24 cellular contexts compared by ENCODE assay signal in genomic region chr2:2799151-2799697, GRCh38.
"Had no signal": no experiment of that assay in that cellular context is flagged by ENCODE, and none has a peak within 500 bp of the region (broad histone marks: within the 10 kb centered on the region; RNA-seq: fewer than 3 reads in every experiment).

No MANE protein-coding gene starts in this region.

- H3K27me3 ChIP-seq: neural progenitor cell, neutrophil, right lobe of liver, tibial nerve, uterus had no signal

- H3K27ac ChIP-seq: heart left ventricle, lower lobe of right lung, neural progenitor cell, neutrophil, parathyroid adenoma, psoas muscle, right lobe of liver, tibial nerve, uterus had no signal

- H3K4me1 ChIP-seq: heart left ventricle, lower lobe of right lung, neural progenitor cell, parathyroid adenoma, psoas muscle, right lobe of liver, tibial nerve, uterus had no signal

- H3K4me3 ChIP-seq: heart left ventricle, lower lobe of right lung, neural progenitor cell, psoas muscle, right lobe of liver, smooth muscle cell, tibial nerve, uterus had no signal

- H3K9me3 ChIP-seq: lower lobe of right lung, neutrophil, right lobe of liver, uterus had no signal

- DNase-seq: heart left ventricle; hypothalamus; immature natural killer cell; lower lobe of right lung; mammary epithelial cell; mesenchymal stem cell; naive B cell; natural killer cell; nephron progenitor cell; occipital lobe; psoas muscle; right lobe of liver; stimulated activated CD4-positive, alpha-beta T cell treated with anti-CD3 and anti-CD28 coated beads, Interleukin-1b, Interleukin-23, amount 100 ng/mL, for 48 hours; stimulated activated CD4-positive, alpha-beta T cell treated with anti-CD3 and anti-CD28 coated beads, Interleukin-2, amount 100 ng/mL, for 48 hours; stimulated activated CD4-positive, alpha-beta T cell treated with anti-CD3 and anti-CD28 coated beads, Interleukin-4, amount 100 ng/mL, for 4 hours; stimulated activated CD8-positive, alpha-beta memory T cell treated with anti-CD3 and anti-CD28 coated beads, Interleukin-4, amount 100 ng/mL, for 48 hours; substantia nigra; uterus had no signal

- H3K36me3 ChIP-seq: heart left ventricle, lower lobe of right lung, neural progenitor cell, neutrophil, right lobe of liver, tibial nerve, uterus had no signal

- ATAC-seq: heart left ventricle; lower lobe of right lung; natural killer cell; psoas muscle; right lobe of liver; stimulated activated memory B cell treated with anti-CD40 and anti-IgM and Interleukin-4, amounts not matched to agents 10 μg/mL and 1 μg/mL and 100 μg/mL, for 72 hours had no signal
